1 cellular context compared by ENCODE assay signal in the genomic region with DNA sequence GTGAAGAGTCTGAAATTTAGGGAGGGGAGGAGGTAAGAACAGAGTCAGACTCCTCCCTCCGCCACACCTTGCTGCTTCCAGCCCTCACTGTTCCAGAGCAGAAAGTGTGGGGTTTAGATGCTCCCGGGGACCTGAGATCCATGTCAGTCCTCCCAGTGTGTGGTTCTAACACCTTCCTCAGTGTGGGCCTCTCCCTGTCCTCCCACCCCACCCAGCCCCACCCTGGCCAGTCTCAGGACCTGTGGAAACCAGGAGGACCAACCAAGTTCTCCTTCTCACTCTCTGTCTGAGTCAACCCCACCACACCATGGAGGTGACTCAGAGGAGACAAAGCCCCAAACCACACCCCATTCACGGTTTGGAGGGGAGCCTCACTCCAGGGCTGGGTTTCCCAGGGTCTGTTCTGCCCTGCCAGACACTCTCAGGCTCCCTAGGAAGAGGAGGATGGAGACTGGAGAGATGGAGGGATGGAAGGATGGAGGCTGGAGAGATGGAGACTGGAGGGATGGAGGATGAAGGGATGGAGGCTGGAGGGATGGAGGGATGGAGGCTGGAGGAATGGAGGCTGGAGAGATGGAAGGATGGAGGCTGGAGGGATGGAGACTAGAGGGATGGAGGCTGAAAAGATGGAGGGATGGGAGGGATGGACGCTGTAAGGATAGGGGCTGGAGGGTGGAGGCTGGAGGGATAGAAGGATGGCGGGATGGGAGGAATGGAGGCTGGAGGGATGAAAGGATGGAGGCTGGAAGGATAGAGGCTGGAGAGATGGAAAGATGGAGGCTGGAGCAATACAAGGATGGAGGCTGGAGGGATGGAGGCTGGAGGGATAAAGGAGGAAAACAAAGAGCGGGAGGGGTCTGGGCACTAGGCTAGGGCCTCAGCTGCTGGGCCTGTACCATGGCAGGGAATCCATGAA.
TF ChIP-seq lines count a peak whose summit lies in the region.

No MANE protein-coding gene starts in this region.

TF ChIP-seq in HEK293, 187 proteins besides CTCF, POLR2A, EP300 and RAD21 (continued from another document):
- TF ChIP-seq, protein P1, sequence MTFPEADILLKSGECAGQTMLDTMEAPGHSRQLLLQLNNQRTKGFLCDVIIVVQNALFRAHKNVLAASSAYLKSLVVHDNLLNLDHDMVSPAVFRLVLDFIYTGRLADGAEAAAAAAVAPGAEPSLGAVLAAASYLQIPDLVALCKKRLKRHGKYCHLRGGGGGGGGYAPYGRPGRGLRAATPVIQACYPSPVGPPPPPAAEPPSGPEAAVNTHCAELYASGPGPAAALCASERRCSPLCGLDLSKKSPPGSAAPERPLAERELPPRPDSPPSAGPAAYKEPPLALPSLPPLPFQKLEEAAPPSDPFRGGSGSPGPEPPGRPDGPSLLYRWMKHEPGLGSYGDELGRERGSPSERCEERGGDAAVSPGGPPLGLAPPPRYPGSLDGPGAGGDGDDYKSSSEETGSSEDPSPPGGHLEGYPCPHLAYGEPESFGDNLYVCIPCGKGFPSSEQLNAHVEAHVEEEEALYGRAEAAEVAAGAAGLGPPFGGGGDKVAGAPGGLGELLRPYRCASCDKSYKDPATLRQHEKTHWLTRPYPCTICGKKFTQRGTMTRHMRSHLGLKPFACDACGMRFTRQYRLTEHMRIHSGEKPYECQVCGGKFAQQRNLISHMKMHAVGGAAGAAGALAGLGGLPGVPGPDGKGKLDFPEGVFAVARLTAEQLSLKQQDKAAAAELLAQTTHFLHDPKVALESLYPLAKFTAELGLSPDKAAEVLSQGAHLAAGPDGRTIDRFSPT (tag by site-specific recombination; IDR thresholded peaks at IDR 0.05), result no peak
- TF ChIP-seq MZF1 (tag by site-specific recombination; IDR thresholded peaks at IDR 0.05; ENCODE audit: borderline replicate concordance), result peak; percentile 87
- TF ChIP-seq ZNF658 (tag by site-specific recombination; IDR thresholded peaks at IDR 0.05), result no peak
- TF ChIP-seq ZNF311 (tag by site-specific recombination; IDR thresholded peaks at IDR 0.05; ENCODE audit: borderline replicate concordance), result peak; percentile 90; the same call in 1 of the 2 replicates
- no peak for TF ChIP-seq ZNF19 (tag by site-specific recombination; IDR thresholded peaks at IDR 0.05; ENCODE audit: low read depth)
- 0 out of 2 replicates have a peak, but pooled peaks have one; percentile 69 for TF ChIP-seq ZNF473 (tag by site-specific recombination; IDR thresholded peaks at IDR 0.05)
- TF ChIP-seq ZNF155 (tag by site-specific recombination; IDR thresholded peaks at IDR 0.05), result no peak
- TF ChIP-seq ZEB2 (tag by site-specific recombination; IDR thresholded peaks at IDR 0.05), result no peak
- TF ChIP-seq KLF8 (tag by site-specific recombination; IDR thresholded peaks at IDR 0.05), result 0 out of 2 replicates have a peak, but pooled peaks have one; percentile 47
- TF ChIP-seq ZNF335 (tag by site-specific recombination; conservative IDR thresholded peaks at IDR 0.05), result no peak
- no peak for TF ChIP-seq ZNF133 (tag by site-specific recombination; IDR thresholded peaks at IDR 0.05)
- TF ChIP-seq, protein P2, sequence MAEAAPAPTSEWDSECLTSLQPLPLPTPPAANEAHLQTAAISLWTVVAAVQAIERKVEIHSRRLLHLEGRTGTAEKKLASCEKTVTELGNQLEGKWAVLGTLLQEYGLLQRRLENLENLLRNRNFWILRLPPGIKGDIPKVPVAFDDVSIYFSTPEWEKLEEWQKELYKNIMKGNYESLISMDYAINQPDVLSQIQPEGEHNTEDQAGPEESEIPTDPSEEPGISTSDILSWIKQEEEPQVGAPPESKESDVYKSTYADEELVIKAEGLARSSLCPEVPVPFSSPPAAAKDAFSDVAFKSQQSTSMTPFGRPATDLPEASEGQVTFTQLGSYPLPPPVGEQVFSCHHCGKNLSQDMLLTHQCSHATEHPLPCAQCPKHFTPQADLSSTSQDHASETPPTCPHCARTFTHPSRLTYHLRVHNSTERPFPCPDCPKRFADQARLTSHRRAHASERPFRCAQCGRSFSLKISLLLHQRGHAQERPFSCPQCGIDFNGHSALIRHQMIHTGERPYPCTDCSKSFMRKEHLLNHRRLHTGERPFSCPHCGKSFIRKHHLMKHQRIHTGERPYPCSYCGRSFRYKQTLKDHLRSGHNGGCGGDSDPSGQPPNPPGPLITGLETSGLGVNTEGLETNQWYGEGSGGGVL (tag by site-specific recombination; IDR thresholded peaks at IDR 0.05), result peak; percentile 11; the same call in 1 of the 2 replicates
- no peak for TF ChIP-seq PRDM10 (tag by site-specific recombination; IDR thresholded peaks at IDR 0.05)
- 0 out of 2 replicates have a peak, but pooled peaks have one; percentile 27 for TF ChIP-seq ZBTB48 (tag by site-specific recombination; IDR thresholded peaks at IDR 0.05)
- TF ChIP-seq ZNF274 (IDR thresholded peaks at IDR 0.05; ENCODE audit: low read length), result no peak
- no peak for TF ChIP-seq ZNF274 (tag by site-specific recombination; IDR thresholded peaks at IDR 0.05; ENCODE audit: borderline replicate concordance)
- TF ChIP-seq EGR2 (tag by site-specific recombination; IDR thresholded peaks at IDR 0.05; ENCODE audit: low read depth), result no peak
- TF ChIP-seq ZNF26 (tag by site-specific recombination; IDR thresholded peaks at IDR 0.05), result 0 out of 2 replicates have a peak, but pooled peaks have one; percentile 35
- peak; percentile 50; the same call in 1 of the 2 replicates for TF ChIP-seq ZNF248 (tag by site-specific recombination; IDR thresholded peaks at IDR 0.05)
- peak; percentile 53; the same call in 1 of the 2 replicates for TF ChIP-seq ZNF580 (tag by site-specific recombination; IDR thresholded peaks at IDR 0.05)
- no peak for TF ChIP-seq ZNF560 (tag by site-specific recombination; IDR thresholded peaks at IDR 0.05; ENCODE audit: borderline replicate concordance)
- TF ChIP-seq, protein P3, sequence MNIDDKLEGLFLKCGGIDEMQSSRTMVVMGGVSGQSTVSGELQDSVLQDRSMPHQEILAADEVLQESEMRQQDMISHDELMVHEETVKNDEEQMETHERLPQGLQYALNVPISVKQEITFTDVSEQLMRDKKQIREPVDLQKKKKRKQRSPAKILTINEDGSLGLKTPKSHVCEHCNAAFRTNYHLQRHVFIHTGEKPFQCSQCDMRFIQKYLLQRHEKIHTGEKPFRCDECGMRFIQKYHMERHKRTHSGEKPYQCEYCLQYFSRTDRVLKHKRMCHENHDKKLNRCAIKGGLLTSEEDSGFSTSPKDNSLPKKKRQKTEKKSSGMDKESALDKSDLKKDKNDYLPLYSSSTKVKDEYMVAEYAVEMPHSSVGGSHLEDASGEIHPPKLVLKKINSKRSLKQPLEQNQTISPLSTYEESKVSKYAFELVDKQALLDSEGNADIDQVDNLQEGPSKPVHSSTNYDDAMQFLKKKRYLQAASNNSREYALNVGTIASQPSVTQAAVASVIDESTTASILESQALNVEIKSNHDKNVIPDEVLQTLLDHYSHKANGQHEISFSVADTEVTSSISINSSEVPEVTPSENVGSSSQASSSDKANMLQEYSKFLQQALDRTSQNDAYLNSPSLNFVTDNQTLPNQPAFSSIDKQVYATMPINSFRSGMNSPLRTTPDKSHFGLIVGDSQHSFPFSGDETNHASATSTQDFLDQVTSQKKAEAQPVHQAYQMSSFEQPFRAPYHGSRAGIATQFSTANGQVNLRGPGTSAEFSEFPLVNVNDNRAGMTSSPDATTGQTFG (tag by site-specific recombination; IDR thresholded peaks at IDR 0.05; ENCODE audit: borderline replicate concordance), result peak; percentile 53; the same call in 1 of the 2 replicates
- no peak for TF ChIP-seq ZBTB7A (tag by site-specific recombination; IDR thresholded peaks at IDR 0.05; ENCODE audit: low read depth)
- TF ChIP-seq ZFP69B (tag by site-specific recombination; IDR thresholded peaks at IDR 0.05), result no peak
- TF ChIP-seq, protein P4, sequence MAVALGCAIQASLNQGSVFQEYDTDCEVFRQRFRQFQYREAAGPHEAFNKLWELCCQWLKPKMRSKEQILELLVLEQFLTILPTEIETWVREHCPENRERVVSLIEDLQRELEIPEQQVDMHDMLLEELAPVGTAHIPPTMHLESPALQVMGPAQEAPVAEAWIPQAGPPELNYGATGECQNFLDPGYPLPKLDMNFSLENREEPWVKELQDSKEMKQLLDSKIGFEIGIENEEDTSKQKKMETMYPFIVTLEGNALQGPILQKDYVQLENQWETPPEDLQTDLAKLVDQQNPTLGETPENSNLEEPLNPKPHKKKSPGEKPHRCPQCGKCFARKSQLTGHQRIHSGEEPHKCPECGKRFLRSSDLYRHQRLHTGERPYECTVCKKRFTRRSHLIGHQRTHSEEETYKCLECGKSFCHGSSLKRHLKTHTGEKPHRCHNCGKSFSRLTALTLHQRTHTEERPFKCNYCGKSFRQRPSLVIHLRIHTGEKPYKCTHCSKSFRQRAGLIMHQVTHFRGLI (tag by site-specific recombination; IDR thresholded peaks at IDR 0.05), result no peak
- no peak for TF ChIP-seq PRDM1 (tag by site-specific recombination; IDR thresholded peaks at IDR 0.05)
- TF ChIP-seq GLI2 (tag by site-specific recombination; IDR thresholded peaks at IDR 0.05; ENCODE audit: borderline replicate concordance, low read depth), result no peak
- TF ChIP-seq, protein P5, sequence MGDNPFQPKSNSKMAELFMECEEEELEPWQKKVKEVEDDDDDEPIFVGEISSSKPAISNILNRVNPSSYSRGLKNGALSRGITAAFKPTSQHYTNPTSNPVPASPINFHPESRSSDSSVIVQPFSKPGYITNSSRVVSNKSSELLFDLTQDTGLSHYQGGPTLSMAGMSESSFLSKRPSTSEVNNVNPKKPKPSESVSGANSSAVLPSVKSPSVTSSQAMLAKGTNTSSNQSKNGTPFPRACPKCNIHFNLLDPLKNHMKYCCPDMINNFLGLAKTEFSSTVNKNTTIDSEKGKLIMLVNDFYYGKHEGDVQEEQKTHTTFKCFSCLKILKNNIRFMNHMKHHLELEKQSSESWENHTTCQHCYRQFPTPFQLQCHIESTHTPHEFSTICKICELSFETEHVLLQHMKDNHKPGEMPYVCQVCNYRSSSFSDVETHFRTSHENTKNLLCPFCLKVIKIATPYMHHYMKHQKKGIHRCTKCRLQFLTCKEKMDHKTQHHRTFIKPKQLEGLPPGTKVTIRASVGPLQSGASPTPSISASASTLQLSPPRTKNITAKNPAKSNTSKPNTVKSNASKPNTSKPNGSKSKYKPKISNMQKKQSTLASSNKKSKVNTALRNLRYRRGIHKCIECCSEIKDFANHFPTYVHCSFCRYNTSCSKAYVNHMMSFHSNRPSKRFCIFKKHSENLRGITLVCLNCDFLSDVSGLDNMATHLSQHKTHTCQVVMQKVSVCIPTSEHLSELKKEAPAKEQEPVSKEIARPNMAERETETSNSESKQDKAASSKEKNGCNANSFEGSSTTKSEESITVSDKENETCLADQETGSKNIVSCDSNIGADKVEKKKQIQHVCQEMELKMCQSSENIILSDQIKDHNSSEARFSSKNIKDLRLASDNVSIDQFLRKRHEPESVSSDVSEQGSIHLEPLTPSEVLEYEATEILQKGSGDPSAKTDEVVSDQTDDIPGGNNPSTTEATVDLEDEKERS (tag by site-specific recombination; IDR thresholded peaks at IDR 0.05), result peak; percentile 14; the same call in 1 of the 2 replicates
- 0 out of 2 replicates have a peak, but pooled peaks have one; percentile 37 for TF ChIP-seq ZNF2 (tag by site-specific recombination; IDR thresholded peaks at IDR 0.05)
